ENCODE assay signal across 1 cellular context in genomic region chr7:114368492-114368891, GRCh38.
TF ChIP-seq lines count a peak whose summit lies in the region.

No MANE protein-coding gene starts in this region.

TF ChIP-seq in GM23338, 12 proteins besides CTCF, POLR2A, EP300 and RAD21 (continued from another document):
- TF ChIP-seq REST (IDR thresholded peaks at IDR 0.05; ENCODE audit: unreplicated experiment), result no peak
- no peak for TF ChIP-seq JUNB (IDR thresholded peaks at IDR 0.05; ENCODE audit: unreplicated experiment)
- TF ChIP-seq EZH2 (IDR thresholded peaks at IDR 0.05; ENCODE audit: low read depth, unreplicated experiment), result no peak
- no peak for TF ChIP-seq ZNF331 (CRISPR knock-in tag; IDR thresholded peaks at IDR 0.05; ENCODE audit: low read depth)
- no peak for TF ChIP-seq ZNF114 (CRISPR knock-in tag; IDR thresholded peaks at IDR 0.05)
- TF ChIP-seq ZNF462 (CRISPR knock-in tag; IDR thresholded peaks at IDR 0.05), result no peak
- TF ChIP-seq EZH2phosphoT487 (IDR thresholded peaks at IDR 0.05; ENCODE audit: unreplicated experiment), result no peak
- TF ChIP-seq STAT1 (IDR thresholded peaks at IDR 0.05; ENCODE audit: unreplicated experiment), result no peak
- no peak for TF ChIP-seq CREB1 (CRISPR knock-in tag; IDR thresholded peaks at IDR 0.05; ENCODE audit: low read depth)
- TF ChIP-seq POLR2AphosphoS5 (IDR thresholded peaks at IDR 0.05; ENCODE audit: low read depth), result no peak
